In genomic region chr5:113071401-113071800, GRCh38 we compare ENCODE assay signal across 31 cellular contexts.
"Had no signal": no experiment of that assay in that cellular context is flagged by ENCODE, and none has a peak within 500 bp of the region (broad histone marks: within the 10 kb centered on the region; RNA-seq: fewer than 3 reads in every experiment).

No MANE protein-coding gene starts in this region.

- H3K4me1 ChIP-seq: ascending aorta, breast epithelium, colonic mucosa had no signal

- H3K4me3 Mint-ChIP-seq: activated CD4-positive, alpha-beta memory T cell treated with anti-CD3 and anti-CD28 coated beads, Interleukin-2, amount 10 ng/mL, durations not matched to agents 7 days and 5 days; activated CD4-positive, alpha-beta T cell treated with anti-CD3 and anti-CD28 coated beads, Interleukin-2, amount 10 ng/mL, durations not matched to agents 7 days and 5 days; activated naive CD4-positive, alpha-beta T cell treated with anti-CD3 and anti-CD28 coated beads, Interleukin-2, amount 10 ng/mL, durations not matched to agents 7 days and 5 days; activated naive CD8-positive, alpha-beta T cell treated with anti-CD3 and anti-CD28 coated beads, Interleukin-2, amount 10 ng/mL, durations not matched to agents 7 days and 5 days; activated T-cell treated with anti-CD3 and anti-CD28 coated beads, Interleukin-2, amount 50 U/mL, for 24 hours; activated T-cell treated with anti-CD3 and anti-CD28 coated beads, Interleukin-2, amount 50 U/mL, for 72 hours; brain; dendritic cell treated with granulocyte-macrophage colony-stimulating factor and Interleukin-4, amounts not matched to agents 40 ng/mL and 50 ng/mL, for 4 days; endodermal cell; WTC11 had no signal

- H3K4me3 ChIP-seq: ascending aorta, breast epithelium, cardiac muscle cell, colonic mucosa, dorsolateral prefrontal cortex had no signal

- H3K36me3 ChIP-seq: breast epithelium, colonic mucosa had no signal

- H3K27me3 ChIP-seq: ascending aorta, breast epithelium, cardiac muscle cell, colonic mucosa, dorsolateral prefrontal cortex had no signal

- H3K9me3 ChIP-seq: ascending aorta, breast epithelium, colonic mucosa had no signal

- H3K4me1 Mint-ChIP-seq: activated naive CD8-positive, alpha-beta T cell treated with anti-CD3 and anti-CD28 coated beads, Interleukin-2, amount 10 ng/mL, durations not matched to agents 7 days and 5 days had no signal

- ATAC-seq: activated naive CD4-positive, alpha-beta T cell treated with anti-CD3 and anti-CD28 coated beads, Interleukin-2, amount 50 U/mL, for 72 hours; activated T-cell treated with anti-CD3 and anti-CD28 coated beads, Interleukin-2, amount 50 U/mL, for 72 hours; esophagus mucosa had no signal

- DNase-seq: activated CD4-positive, alpha-beta memory T cell treated with anti-CD3 and anti-CD28 coated beads, Interleukin-2, amount 10 ng/mL, durations not matched to agents 7 days and 5 days; activated CD4-positive, alpha-beta T cell treated with anti-CD3 and anti-CD28 coated beads for 1 hour; activated CD4-positive, alpha-beta T cell treated with anti-CD3 and anti-CD28 coated beads for 4 hours; activated CD4-positive, alpha-beta T cell treated with anti-CD3 and anti-CD28 coated beads, Interleukin-2, amount 10 ng/mL, durations not matched to agents 7 days and 5 days; activated CD4-positive, alpha-beta T cell treated with anti-CD3 and anti-CD28 coated beads, Interleukin-2, amount 50 U/mL, for 4 hours; activated CD8-positive, alpha-beta memory T cell treated with anti-CD3 and anti-CD28 coated beads, Interleukin-2, amount 50 U/mL, for 48 hours; activated gamma-delta T cell; activated naive CD4-positive, alpha-beta T cell; activated naive CD4-positive, alpha-beta T cell treated with anti-CD3 and anti-CD28 coated beads, Interleukin-2, amount 10 ng/mL, durations not matched to agents 7 days and 5 days; activated naive CD8-positive, alpha-beta T cell treated with anti-CD3 and anti-CD28 coated beads, Interleukin-2, amount 10 ng/mL, durations not matched to agents 7 days and 5 days; activated T-cell treated with anti-CD3 and anti-CD28 coated beads for 4 hours; activated T-cell treated with anti-CD3 and anti-CD28 coated beads, Interleukin-2, amount 50 U/mL, for 24 hours; activated T-cell treated with anti-CD3 and anti-CD28 coated beads, Interleukin-2, amount 50 U/mL, for 72 hours; central memory CD4-positive, alpha-beta T cell; cerebellar nuclear complex; colonic mucosa; dorsolateral prefrontal cortex; effector memory CD4-positive, alpha-beta T cell; endodermal cell; foreskin fibroblast; head of caudate nucleus; T-helper 2 cell had no signal

- H3K27ac ChIP-seq: ascending aorta, breast epithelium, cardiac muscle cell, colonic mucosa, dorsolateral prefrontal cortex, VCaP had no signal

- H3K27me3 Mint-ChIP-seq: activated CD4-positive, alpha-beta memory T cell treated with anti-CD3 and anti-CD28 coated beads, Interleukin-2, amount 10 ng/mL, durations not matched to agents 7 days and 5 days; activated CD4-positive, alpha-beta T cell treated with anti-CD3 and anti-CD28 coated beads, Interleukin-2, amount 10 ng/mL, durations not matched to agents 7 days and 5 days; activated naive CD4-positive, alpha-beta T cell treated with anti-CD3 and anti-CD28 coated beads, Interleukin-2, amount 10 ng/mL, durations not matched to agents 7 days and 5 days; activated naive CD8-positive, alpha-beta T cell treated with anti-CD3 and anti-CD28 coated beads, Interleukin-2, amount 10 ng/mL, durations not matched to agents 7 days and 5 days; activated T-cell treated with anti-CD3 and anti-CD28 coated beads, Interleukin-2, amount 50 U/mL, for 24 hours; brain had no signal

- H3K27ac Mint-ChIP-seq: activated CD4-positive, alpha-beta memory T cell treated with anti-CD3 and anti-CD28 coated beads, Interleukin-2, amount 10 ng/mL, durations not matched to agents 7 days and 5 days; activated CD4-positive, alpha-beta T cell treated with anti-CD3 and anti-CD28 coated beads, Interleukin-2, amount 10 ng/mL, durations not matched to agents 7 days and 5 days; activated naive CD4-positive, alpha-beta T cell treated with anti-CD3 and anti-CD28 coated beads, Interleukin-2, amount 10 ng/mL, durations not matched to agents 7 days and 5 days; activated naive CD4-positive, alpha-beta T cell treated with anti-CD3 and anti-CD28 coated beads, Interleukin-2, amount 50 U/mL, for 72 hours; activated naive CD8-positive, alpha-beta T cell treated with anti-CD3 and anti-CD28 coated beads, Interleukin-2, amount 10 ng/mL, durations not matched to agents 7 days and 5 days; activated T-cell treated with anti-CD3 and anti-CD28 coated beads, Interleukin-2, amount 50 U/mL, for 24 hours; activated T-cell treated with anti-CD3 and anti-CD28 coated beads, Interleukin-2, amount 50 U/mL, for 72 hours; brain; dendritic cell treated with granulocyte-macrophage colony-stimulating factor and Interleukin-4, amounts not matched to agents 40 ng/mL and 50 ng/mL, for 4 days had no signal

- H3K9me3 Mint-ChIP-seq: activated CD4-positive, alpha-beta T cell treated with anti-CD3 and anti-CD28 coated beads, Interleukin-2, amount 10 ng/mL, durations not matched to agents 7 days and 5 days; activated naive CD4-positive, alpha-beta T cell treated with anti-CD3 and anti-CD28 coated beads, Interleukin-2, amount 50 U/mL, for 72 hours had no signal
